ENCODE assay signal across 8 cellular contexts in the genomic region with DNA sequence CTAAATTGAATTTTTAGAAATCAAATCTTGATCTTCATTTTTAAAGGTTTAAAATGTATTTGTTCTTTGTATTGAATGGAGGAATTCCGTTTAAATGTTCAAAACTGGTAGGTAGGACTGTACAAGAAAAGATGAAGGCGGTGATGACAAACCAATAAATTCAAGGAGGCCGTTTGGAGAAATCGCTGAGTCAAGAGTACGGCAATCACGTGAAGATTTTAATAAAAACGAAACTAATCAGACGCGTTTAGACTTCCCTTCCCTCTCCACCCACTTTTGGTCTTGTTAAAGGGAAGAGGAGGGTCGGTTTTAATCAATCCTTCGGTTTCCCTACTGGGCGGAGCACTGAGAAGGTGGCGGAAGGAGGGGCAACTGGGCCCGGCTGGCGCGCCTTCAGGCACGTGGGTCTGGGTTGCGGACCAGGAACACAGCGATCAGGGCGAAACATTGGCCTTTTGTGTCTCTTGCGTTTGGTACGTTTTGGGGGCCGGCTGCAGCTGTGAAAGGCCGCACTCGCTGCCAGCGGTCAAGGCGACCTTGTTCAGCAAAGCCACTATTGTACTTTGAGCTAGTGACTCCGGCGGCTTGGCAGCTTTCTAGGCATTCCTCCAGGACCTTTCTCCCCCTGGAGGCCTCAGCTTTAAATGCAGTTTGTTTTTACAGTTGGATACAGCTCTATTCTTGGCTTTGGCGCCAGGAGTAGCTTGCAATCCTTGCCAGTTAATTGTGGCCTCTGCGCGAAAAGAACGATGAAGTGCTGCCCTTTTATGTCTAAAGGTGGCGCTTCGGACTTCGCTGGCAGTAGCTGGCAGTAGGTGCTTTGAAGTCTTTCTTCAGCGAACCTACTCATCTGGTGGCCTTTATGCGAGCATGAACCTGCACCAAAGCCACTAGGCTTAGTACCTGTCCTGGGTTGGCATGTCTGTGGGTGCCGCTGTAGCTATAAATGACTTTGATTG. TPM values are rescaled to one million over a fixed set of nuclear protein-coding genes. Genes with fewer than 3 reads are reported as not detected.
A peak's percentile ranks its signal among the peaks of the same experiment; 100 is the strongest.
DNase-seq lines count a peak whose midpoint lies in the region; ATAC-seq and TF ChIP-seq lines count a peak whose summit lies in the region.

No MANE protein-coding gene starts in this region.

- H3K27ac Mint-ChIP-seq in activated T-helper 17 cell treated with anti-CD3 and anti-CD28 coated beads, Interleukin-2, amount 50 U/mL, for 72 hours = peak overlapping the region; percentile 77
- peak overlapping the region; percentile 81 to 96 (median 91) for H3K27ac Mint-ChIP-seq in naive thymus-derived CD4-positive, alpha-beta T cell

- peaks cover 4% of the 10 kb centered on the region for H3K4me1 Mint-ChIP-seq in activated T-helper 17 cell treated with anti-CD3 and anti-CD28 coated beads, Interleukin-2, amount 50 U/mL, for 72 hours
- peaks cover 5 to 28% (median 19%) of the 10 kb centered on the region in 7 donors for H3K4me1 Mint-ChIP-seq in naive thymus-derived CD4-positive, alpha-beta T cell

- POLR2A ChIA-PET in IMR-90 (lab: Charles Lee; ENCODE audit: unreplicated experiment) (no interaction called here), PC-9 (lab: Charles Lee; ENCODE audit: unreplicated experiment) (interaction anchor here (0.6 kb wide), 2 partner anchors 26 to 50 kb away, joined by 4 to 27 read pairs; no protein-coding TSS in a partner anchor)
- POLR2A ChIA-PET in naive thymus-derived CD4-positive, alpha-beta T cell (lab: Charles Lee) = interaction anchor here (0.7 to 1.4 kb wide), 8 partner anchors 9 to 177 kb away, joined by 3 to 7 read pairs (median 3); partner anchors contain the start of genes CUL4B and LAMP2

- peak overlapping the region; percentile 52 for H2BK20ac ChIP-seq in IMR-90 (ENCODE audit: low read depth, low read length)

- no peaks in the 10 kb centered on the region for H3K4me1 ChIP-seq in IMR-90 (ENCODE audit: control insufficient read depth, insufficient read depth, low read length)
- peaks cover 13% of the 10 kb centered on the region; the same call in 1 of the 2 replicates for H3K4me1 ChIP-seq in PC-9 (replicated peaks; ENCODE audit: insufficient read depth)
- peaks cover 9 to 18% of the 10 kb centered on the region in 2 donors for H3K4me1 ChIP-seq in naive thymus-derived CD4-positive, alpha-beta T cell (ENCODE audit: control insufficient read depth in 2 of 2, insufficient read depth in 2 of 2, low read length in 2 of 2)
- H3K4me1 ChIP-seq in stomach smooth muscle (ENCODE audit: control insufficient read depth, insufficient read depth, low read length) = no peaks in the 10 kb centered on the region

- peak overlapping the region; percentile 76 for H3K4me3 Mint-ChIP-seq in activated T-helper 17 cell treated with anti-CD3 and anti-CD28 coated beads, Interleukin-2, amount 50 U/mL, for 72 hours
- peak overlapping the region; percentile 81 to 94 (median 89) for H3K4me3 Mint-ChIP-seq in naive thymus-derived CD4-positive, alpha-beta T cell

- peak overlapping the region; percentile 32; the same call in 1 of the 2 replicates for H3K23ac ChIP-seq in IMR-90 (ENCODE audit: low read depth, low read length)

- TF ChIP-seq RAD21 in IMR-90 (IDR thresholded peaks at IDR 0.05; ENCODE audit: low read length) = peak; percentile 16; the same call in 1 of the 2 replicates

- no peaks in the 10 kb centered on the region for H3K9me1 ChIP-seq in IMR-90 (ENCODE audit: insufficient read depth, low read length)

- no peak overlapping the region for H4K5ac ChIP-seq in IMR-90 (ENCODE audit: low read depth, low read length)

- H3K27me3 Mint-ChIP-seq in activated T-helper 17 cell treated with anti-CD3 and anti-CD28 coated beads, Interleukin-2, amount 50 U/mL, for 72 hours = no peaks in the 10 kb centered on the region
- H3K27me3 Mint-ChIP-seq in naive thymus-derived CD4-positive, alpha-beta T cell = no peaks in the 10 kb centered on the region

- BruUV-seq in IMR-90 (replicated peaks; lab: Mats Ljungman, UMichigan) (no TSS peak), PC-9 (replicated peaks; lab: Mats Ljungman, UMichigan) (TSS peak; percentile 74)

- no peaks in the 10 kb centered on the region for H3K9me3 ChIP-seq in IMR-90 (ENCODE audit: control insufficient read depth, insufficient read depth, low read length)
- H3K9me3 ChIP-seq in PC-9 (ENCODE audit: insufficient read depth, low read depth) = no peaks in the 10 kb centered on the region
- H3K9me3 ChIP-seq in naive thymus-derived CD4-positive, alpha-beta T cell (ENCODE audit: control insufficient read depth in 2 of 3, low read length in 3 of 3) = no peaks in the 10 kb centered on the region
- peaks cover 0 to 4% of the 10 kb centered on the region in 2 donors for H3K9me3 ChIP-seq in stomach smooth muscle (ENCODE audit: control insufficient read depth in 2 of 2, low read length in 2 of 2)

- H2AFZ ChIP-seq in IMR-90 (replicated peaks; ENCODE audit: low read length, poor library complexity) = peak overlapping the region; percentile 90
- H2AFZ ChIP-seq in PC-9 = peak overlapping the region; percentile 94

- no peak overlapping the region for H3K18ac ChIP-seq in IMR-90 (ENCODE audit: low read depth, low read length)

- no peaks in the 10 kb centered on the region for H3K36me3 Mint-ChIP-seq in activated T-helper 17 cell treated with anti-CD3 and anti-CD28 coated beads, Interleukin-2, amount 50 U/mL, for 72 hours (ENCODE audit: low read depth)
- H3K36me3 Mint-ChIP-seq in naive thymus-derived CD4-positive, alpha-beta T cell = no peaks in the 10 kb centered on the region

- no peaks in the 10 kb centered on the region for H3K9me3 Mint-ChIP-seq in activated T-helper 17 cell treated with anti-CD3 and anti-CD28 coated beads, Interleukin-2, amount 50 U/mL, for 72 hours
- no peaks in the 10 kb centered on the region for H3K9me3 Mint-ChIP-seq in naive thymus-derived CD4-positive, alpha-beta T cell

- CTCF ChIA-PET in IMR-90 (lab: Yijun Ruan, JAX) = interaction anchor here (0.7 to 0.9 kb wide), 2 partner anchors 38 to 179 kb away, joined by 3 read pairs; no protein-coding TSS in a partner anchor
- CTCF ChIA-PET in PC-9 (lab: Charles Lee) = interaction anchor here (0.6 to 1.3 kb wide), 5 partner anchors 17 to 248 kb away, joined by 3 to 5 read pairs (median 4); partner anchors contain the start of genes LAMP2 and ZBTB33
- CTCF ChIA-PET in naive thymus-derived CD4-positive, alpha-beta T cell (lab: Charles Lee) = interaction anchor here (0.9 to 1.6 kb wide), 6 partner anchors 17 to 177 kb away, joined by 3 to 6 read pairs (median 4); partner anchors contain the start of gene LAMP2

- WGBS in IMR-90 (ENCODE audit: extremely low coverage in 2 of 2, insufficient read length in 1 of 2), 2 experiments = 25% methylated on average over 19 of the region's 39 CpGs; no CpG with 5 or more reads in 1 of the 2 experiments

- intact Hi-C loops in IMR-90 (cut with micrococcal nuclease) = no loop called here
- intact Hi-C loops in PC-9 (cut with micrococcal nuclease; ENCODE audit: unreplicated experiment) = loop anchor here (2.0 to 5.0 kb wide), 4 partner anchors 17 to 711 kb away; partner anchors contain the start of gene LAMP2
- intact Hi-C loops in naive thymus-derived CD4-positive, alpha-beta T cell (cut with micrococcal nuclease) = loop anchor here (1.0 to 5.0 kb wide), 7 partner anchors 17 to 235 kb away; partner anchors contain the start of genes LAMP2 (in 2 of the 2), MCTS1 (in 2 of the 2), ZBTB33 (in 2 of the 2) and C1GALT1C1 (in 1 of the 2)

- peaks cover 19% of the 10 kb centered on the region for H3F3A ChIP-seq in PC-9 (ENCODE audit: insufficient read depth, low read depth)

- H3K9ac ChIP-seq in IMR-90 (ENCODE audit: low read depth, low read length) = peak overlapping the region; percentile 78
- H3K9ac ChIP-seq in stomach smooth muscle (ENCODE audit: low read length in 2 of 2) = peak overlapping the region; percentile 75 to 78

- ATAC-seq in GM21528 (IDR thresholded peaks at IDR 0.05; ENCODE audit: low FRiP score, unreplicated experiment) (peak; percentile 87), IMR-90 (ENCODE audit: low read depth) (peak; percentile 91)
- ATAC-seq in activated T-helper 17 cell treated with anti-CD3 and anti-CD28 coated beads, Interleukin-2, amount 50 U/mL, for 72 hours (replicated peaks) = peak; percentile 84
- peak; percentile 83 for ATAC-seq in naive thymus-derived CD4-positive, alpha-beta T cell

- H2AK5ac ChIP-seq in IMR-90 (ENCODE audit: low read depth, low read length) = no peak overlapping the region

- peak overlapping the region; percentile 32 for H3K14ac ChIP-seq in IMR-90 (replicated peaks; ENCODE audit: low read depth, low read length)

- no peak for TF ChIP-seq POLR2A in IMR-90 (IDR thresholded peaks at IDR 0.05; ENCODE audit: low read depth, low read length)

- H2BK120ac ChIP-seq in IMR-90 (ENCODE audit: low read depth, low read length) = peak overlapping the region; percentile 58; the same call in 1 of the 2 replicates

- no peak overlapping the region for H2BK15ac ChIP-seq in IMR-90 (ENCODE audit: low read depth, low read length)

- H2AK9ac ChIP-seq in IMR-90 (replicated peaks; ENCODE audit: low read depth, low read length, poor library complexity) = peak overlapping the region; percentile 7

- H2BK5ac ChIP-seq in IMR-90 (ENCODE audit: low read depth, low read length, poor library complexity, severe bottlenecking) = peak overlapping the region; percentile 28

- H3K4ac ChIP-seq in IMR-90 (ENCODE audit: low read depth, low read length) = peak overlapping the region; percentile 33

- in situ Hi-C loops in IMR-90 (cut with MboI; ENCODE audit: low sequenced_read_pairs) = no loop called here

- no peaks in the 10 kb centered on the region for H3K79me1 ChIP-seq in IMR-90 (ENCODE audit: low read depth in 1 of 2, low read length in 2 of 2)

- H3K27ac ChIP-seq in IMR-90 (ENCODE audit: insufficient read depth, low read length) (peak overlapping the region; percentile 60), PC-9 (peak overlapping the region; percentile 87), stomach smooth muscle (ENCODE audit: low read length) (peak overlapping the region; percentile 86)
- H3K27ac ChIP-seq in naive thymus-derived CD4-positive, alpha-beta T cell (ENCODE audit: low read depth, low read length) = peak overlapping the region; percentile 69

- H3K4me3 ChIP-seq in IMR-90 (ENCODE audit: insufficient read depth, low read depth, low read length) (peak overlapping the region; percentile 53), PC-9 (peak overlapping the region; percentile 71), fibroblast of mammary gland (ENCODE audit: control insufficient read depth, low read depth, low read length) (peak overlapping the region; percentile 39), stomach smooth muscle (ENCODE audit: low read length in 2 of 2) (peak overlapping the region; percentile 61 to 73)
- peak overlapping the region; percentile 89 for H3K4me3 ChIP-seq in naive thymus-derived CD4-positive, alpha-beta T cell (ENCODE audit: low read length)

- H3K27me3 ChIP-seq in IMR-90 (ENCODE audit: control insufficient read depth, insufficient read depth, low read length) (no peaks in the 10 kb centered on the region), PC-9 (ENCODE audit: insufficient read depth, low read depth) (no peaks in the 10 kb centered on the region), stomach smooth muscle (ENCODE audit: control insufficient read depth in 1 of 2, insufficient read depth in 2 of 2, low read length in 2 of 2) (peaks cover 0 to 2% of the 10 kb centered on the region in 2 donors)
- H3K27me3 ChIP-seq in naive thymus-derived CD4-positive, alpha-beta T cell (ENCODE audit: control insufficient read depth in 2 of 2, insufficient read depth in 2 of 2, low read length in 2 of 2) = no peaks in the 10 kb centered on the region

- H3K79me2 ChIP-seq in PC-9 (ENCODE audit: low read depth) = no peaks in the 10 kb centered on the region

- peak overlapping the region; percentile 57 to 73; a peak in 3 of 4 replicates for H4K8ac ChIP-seq in IMR-90 (ENCODE audit: low read depth in 2 of 2, low read length in 2 of 2)

- no peak overlapping the region for H4K91ac ChIP-seq in IMR-90 (ENCODE audit: insufficient read depth, low read depth, low read length)

- H3K36me3 ChIP-seq in IMR-90 (ENCODE audit: control insufficient read depth, insufficient read depth, low read length) = no peaks in the 10 kb centered on the region
- H3K36me3 ChIP-seq in PC-9 (ENCODE audit: low read depth) = no peaks in the 10 kb centered on the region
- no peaks in the 10 kb centered on the region for H3K36me3 ChIP-seq in naive thymus-derived CD4-positive, alpha-beta T cell (ENCODE audit: control insufficient read depth in 2 of 3, insufficient read depth in 3 of 3, low read length in 3 of 3)
- no peaks in the 10 kb centered on the region for H3K36me3 ChIP-seq in stomach smooth muscle (ENCODE audit: control insufficient read depth in 2 of 2, insufficient read depth in 2 of 2, low read length in 2 of 2)

- DNase-seq in DMS53 (lab: John Stamatoyannopoulos, UW) (peak; percentile 95), IMR-90 (peak; percentile 69), PC-9 (peak; percentile 81 to 88), fibroblast of mammary gland (ENCODE audit: low read depth) (peak; percentile 87)
- DNase-seq in naive thymus-derived CD4-positive, alpha-beta T cell = peak; percentile 21 to 52 (median 43)

- H3K56ac ChIP-seq in IMR-90 (ENCODE audit: extremely low read depth, insufficient read depth, low read length) = no peak overlapping the region

- H3K4me2 ChIP-seq in IMR-90 (ENCODE audit: low read depth, low read length) = peak overlapping the region; percentile 83
- peak overlapping the region; percentile 76 for H3K4me2 ChIP-seq in PC-9

- H3K9me2 ChIP-seq in PC-9 (ENCODE audit: insufficient read depth) = no peaks in the 10 kb centered on the region

- peak; percentile 56 for TF ChIP-seq CTCF in IMR-90 (conservative IDR thresholded peaks at IDR 0.05; ENCODE audit: low read depth, low read length)
- peak; percentile 80 for TF ChIP-seq CTCF in PC-9 (conservative IDR thresholded peaks at IDR 0.05)
- peak; percentile 52 for TF ChIP-seq CTCF in fibroblast of mammary gland (conservative IDR thresholded peaks at IDR 0.05; ENCODE audit: control insufficient read depth, insufficient read depth, low read depth, low read length)

- dilution Hi-C loops in IMR-90 (cut with HindIII; ENCODE audit: low sequenced_read_pairs, unreplicated experiment) = no loop called here

- no peaks in the 10 kb centered on the region for H4K20me1 ChIP-seq in IMR-90 (ENCODE audit: insufficient read depth, low read length)
- no peaks in the 10 kb centered on the region for H4K20me1 ChIP-seq in PC-9 (ENCODE audit: insufficient read depth)

RNA-seq across cellular contexts. Expression of gene LAMP2, which starts 16.7 kb away (rescaled TPM):
- total RNA-seq in IMR-90 (2012; rRNA removed) (114 and 129 TPM in 2 replicates), PC-9 (2021) (92.4 and 123 TPM in 2 replicates)
- polyA plus RNA-seq in IMR-90 (2012; rRNA removed) = 71.8 and 78.1 TPM in 2 replicates
- polyA plus RNA-seq in IMR-90 (2012; cell fraction: cytosol; rRNA removed) = 17.4 and 27.4 TPM in 2 replicates
- 6.0 and 36.8 TPM in 2 replicates for polyA plus RNA-seq in IMR-90 (2012; cell fraction: nucleus; rRNA removed; ENCODE audit: low replicate concordance)
- total RNA-seq in activated T-helper 17 cell treated with anti-CD3 and anti-CD28 coated beads, Interleukin-2, amount 50 U/mL, for 72 hours = 10 to 100 TPM; 28.7 to 35.4 TPM
- 10 to 100 TPM; 22.5 to 60.3 (median 44.9) TPM for total RNA-seq in naive thymus-derived CD4-positive, alpha-beta T cell
- polyA plus RNA-seq in naive thymus-derived CD4-positive, alpha-beta T cell = 10 to 100 TPM; 78.4 to 92.3 TPM

Comparison
In these comparisons a context has a peak if more than half of its experiments do, and no peak if none do; other contexts are left out.
1. Peak in every context shown above with its lines: DNase-seq, ATAC-seq, H3K4me3 ChIP-seq and H3K27ac ChIP-seq.
2. DNase-seq: peak in every context shown above with its lines; median percentile 95 in DMS53; 87 in fibroblast of mammary gland; 84 in PC-9; 69 in IMR-90; 43 in naive thymus-derived CD4-positive, alpha-beta T cell.
3. H3K4me3 ChIP-seq: peak in every context shown above with its lines; median percentile 89 in naive thymus-derived CD4-positive, alpha-beta T cell; 71 in PC-9; 67 in stomach smooth muscle; 53 in IMR-90; 39 in fibroblast of mammary gland.